ENCODE assay signal across 28 cellular contexts in the genomic region with DNA sequence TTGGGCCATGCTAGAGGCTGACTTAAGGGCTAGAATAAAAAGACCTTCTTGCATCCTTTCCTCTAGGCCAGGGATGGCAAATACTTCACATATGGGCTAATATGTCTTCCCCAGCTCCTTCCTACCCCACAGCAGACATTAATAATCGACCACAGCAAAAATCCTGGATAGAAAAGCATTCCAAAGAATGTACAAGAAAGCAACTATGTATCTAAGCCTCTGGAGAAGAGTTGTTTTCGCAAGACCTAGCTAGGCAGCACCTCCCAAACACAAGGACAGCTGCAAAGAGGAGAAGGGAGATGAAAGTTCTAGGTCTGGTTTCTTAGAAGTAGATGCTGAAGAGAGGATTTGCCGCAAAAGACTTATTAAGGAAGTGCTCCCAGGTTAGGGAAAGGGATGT.
"Had no signal": no experiment of that assay in that cellular context is flagged by ENCODE, and none has a peak within 500 bp of the region (broad histone marks: within the 10 kb centered on the region; RNA-seq: fewer than 3 reads in every experiment).

No MANE protein-coding gene starts in this region.

- DNase-seq: activated CD4-positive, alpha-beta T cell treated with anti-CD3 and anti-CD28 coated beads for 36 hours; activated CD4-positive, CD25-positive, alpha-beta regulatory T cell; activated CD8-positive, alpha-beta memory T cell treated with anti-CD3 and anti-CD28 coated beads, Interleukin-2, amount 10 ng/mL, durations not matched to agents 7 days and 5 days; activated CD8-positive, alpha-beta T cell treated with anti-CD3 and anti-CD28 coated beads, Interleukin-2, amount 10 ng/mL, durations not matched to agents 7 days and 5 days; activated effector memory CD4-positive, alpha-beta T cell treated with anti-CD3 and anti-CD28 coated beads, Interleukin-2, amount 50 U/mL, for 16 hours; activated naive CD4-positive, alpha-beta T cell treated with anti-CD3 and anti-CD28 coated beads, Interleukin-2, amount 10 ng/mL, durations not matched to agents 7 days and 5 days; activated naive CD8-positive, alpha-beta T cell treated with anti-CD3 and anti-CD28 coated beads, Interleukin-2, amount 10 ng/mL, durations not matched to agents 7 days and 5 days; activated T-cell treated with anti-CD3 and anti-CD28 coated beads for 4 hours; amygdala; colonic mucosa; effector CD8-positive, alpha-beta T cell; head of caudate nucleus; hypothalamus; immature natural killer cell; kidney glomerular epithelial cell; left lung; lower lobe of right lung; mesenchymal stem cell; naive thymus-derived CD8-positive, alpha-beta T cell; occipital lobe; posterior cingulate gyrus; right cardiac atrium; spleen; stimulated activated naive CD4-positive, alpha-beta T cell; transverse colon had no signal

- H3K4me1 ChIP-seq: breast epithelium, colonic mucosa, left lung, lower lobe of right lung, neural progenitor cell, spleen, transverse colon had no signal

- H3K36me3 ChIP-seq: breast epithelium, colonic mucosa, left lung, lower lobe of right lung, neural progenitor cell, spleen, suprapubic skin, transverse colon had no signal

- H3K4me1 Mint-ChIP-seq: activated CD4-positive, alpha-beta T cell treated with anti-CD3 and anti-CD28 coated beads for 36 hours; activated CD8-positive, alpha-beta memory T cell treated with anti-CD3 and anti-CD28 coated beads, Interleukin-2, amount 10 ng/mL, durations not matched to agents 7 days and 5 days; activated naive CD4-positive, alpha-beta T cell treated with anti-CD3 and anti-CD28 coated beads, Interleukin-2, amount 10 ng/mL, durations not matched to agents 7 days and 5 days; activated naive CD8-positive, alpha-beta T cell treated with anti-CD3 and anti-CD28 coated beads, Interleukin-2, amount 10 ng/mL, durations not matched to agents 7 days and 5 days; immature natural killer cell had no signal

- H3K9me3 Mint-ChIP-seq: activated naive CD4-positive, alpha-beta T cell treated with anti-CD3 and anti-CD28 coated beads, Interleukin-2, amount 10 ng/mL, durations not matched to agents 7 days and 5 days; activated naive CD8-positive, alpha-beta T cell treated with anti-CD3 and anti-CD28 coated beads, Interleukin-2, amount 10 ng/mL, durations not matched to agents 7 days and 5 days had no signal

- H3K36me3 Mint-ChIP-seq: activated CD8-positive, alpha-beta memory T cell treated with anti-CD3 and anti-CD28 coated beads, Interleukin-2, amount 10 ng/mL, durations not matched to agents 7 days and 5 days; activated naive CD4-positive, alpha-beta T cell treated with anti-CD3 and anti-CD28 coated beads, Interleukin-2, amount 10 ng/mL, durations not matched to agents 7 days and 5 days; activated naive CD8-positive, alpha-beta T cell treated with anti-CD3 and anti-CD28 coated beads, Interleukin-2, amount 10 ng/mL, durations not matched to agents 7 days and 5 days; immature natural killer cell; naive thymus-derived CD8-positive, alpha-beta T cell; neural progenitor cell had no signal

- H3K4me3 ChIP-seq: breast epithelium, colonic mucosa, left lung, lower lobe of right lung, neural progenitor cell, spleen, suprapubic skin, transverse colon had no signal

- H3K27me3 Mint-ChIP-seq: activated CD8-positive, alpha-beta memory T cell treated with anti-CD3 and anti-CD28 coated beads, Interleukin-2, amount 10 ng/mL, durations not matched to agents 7 days and 5 days; activated naive CD4-positive, alpha-beta T cell treated with anti-CD3 and anti-CD28 coated beads, Interleukin-2, amount 10 ng/mL, durations not matched to agents 7 days and 5 days had no signal

- ATAC-seq: activated CD4-positive, alpha-beta T cell treated with anti-CD3 and anti-CD28 coated beads for 36 hours; activated CD8-positive, alpha-beta memory T cell treated with anti-CD3 and anti-CD28 coated beads, Interleukin-2, amount 10 ng/mL, durations not matched to agents 7 days and 5 days; activated CD8-positive, alpha-beta T cell treated with anti-CD3 and anti-CD28 coated beads, Interleukin-2, amount 10 ng/mL, durations not matched to agents 7 days and 5 days; left lung; lower lobe of right lung; naive thymus-derived CD8-positive, alpha-beta T cell; right cardiac atrium had no signal

- H3K9me3 ChIP-seq: breast epithelium, colonic mucosa, left lung, lower lobe of right lung, spleen, suprapubic skin, transverse colon had no signal

- H3K4me3 Mint-ChIP-seq: activated CD4-positive, alpha-beta T cell treated with anti-CD3 and anti-CD28 coated beads for 36 hours; activated CD8-positive, alpha-beta memory T cell treated with anti-CD3 and anti-CD28 coated beads, Interleukin-2, amount 10 ng/mL, durations not matched to agents 7 days and 5 days; activated CD8-positive, alpha-beta T cell treated with anti-CD3 and anti-CD28 coated beads, Interleukin-2, amount 10 ng/mL, durations not matched to agents 7 days and 5 days; activated naive CD4-positive, alpha-beta T cell treated with anti-CD3 and anti-CD28 coated beads, Interleukin-2, amount 10 ng/mL, durations not matched to agents 7 days and 5 days; activated naive CD8-positive, alpha-beta T cell treated with anti-CD3 and anti-CD28 coated beads, Interleukin-2, amount 10 ng/mL, durations not matched to agents 7 days and 5 days; immature natural killer cell; naive thymus-derived CD8-positive, alpha-beta T cell; neural progenitor cell had no signal

- H3K27ac ChIP-seq: breast epithelium, colonic mucosa, left lung, lower lobe of right lung, neural progenitor cell, spleen, suprapubic skin, transverse colon had no signal

- H3K27me3 ChIP-seq: breast epithelium, colonic mucosa, left lung, neural progenitor cell, spleen, suprapubic skin, transverse colon had no signal
